ENCODE assay signal across 11 cellular contexts in genomic region chr21:38476385-38476784, GRCh38. TPM values are rescaled to one million over a fixed set of nuclear protein-coding genes. Genes with fewer than 3 reads are reported as not detected.
DNase-seq lines count a peak whose midpoint lies in the region; ATAC-seq and TF ChIP-seq lines count a peak whose summit lies in the region.
"Had no signal": no experiment of that assay in that cellular context is flagged by ENCODE, and none has a peak within 500 bp of the region (broad histone marks: within the 10 kb centered on the region; RNA-seq: fewer than 3 reads in every experiment).

No MANE protein-coding gene starts in this region.

- intact Hi-C loops in heart left ventricle (cut with DNase I), result no loop called here

- no peaks in the 10 kb centered on the region for H3K27me3 ChIP-seq in heart left ventricle

- peak overlapping the region; percentile 7 to 82 (median 71) for H3K27ac ChIP-seq in heart left ventricle
- H3K27ac ChIP-seq: RWPE1 had no signal

- H3K36me3 ChIP-seq in heart left ventricle, result no peaks in the 10 kb centered on the region

- no peak overlapping the region for H3K4me3 Mint-ChIP-seq in osteocyte (ENCODE audit: unreplicated experiment)
- no peak overlapping the region for H3K4me3 Mint-ChIP-seq in stimulated activated effector memory CD8-positive, alpha-beta T cell treated with anti-CD3 and anti-CD28 coated beads, Interleukin-12 subunit alpha, Interleukin-12 subunit beta, amount 100 ng/mL, for 72 hours

- WGBS in heart left ventricle, 4 donors, result 28 to 43% (median 38%) methylated on average over 12 of the region's 12 CpGs

- DNase-seq in CD1c-positive myeloid dendritic cell (ENCODE audit: extremely low spot score) (peak; percentile 52), SKM-1 (lab: John Stamatoyannopoulos, UW; ENCODE audit: unreplicated experiment) (peak; percentile 43), heart left ventricle (peak in 3 of 5 donors; percentile 37 to 56 (median 46)), osteocyte (ENCODE audit: extremely low spot score, unreplicated experiment) (no peak), mucosa of gallbladder (ENCODE audit: low spot score) (no peak)
- no peak for DNase-seq in stimulated activated effector memory CD8-positive, alpha-beta T cell treated with anti-CD3 and anti-CD28 coated beads, Interleukin-12 subunit alpha, Interleukin-12 subunit beta, amount 100 ng/mL, for 72 hours (ENCODE audit: low spot score in 2 of 2)
- DNase-seq: activated CD8-positive, alpha-beta memory T cell treated with anti-CD3 and anti-CD28 coated beads, Interleukin-2, amount 50 U/mL, for 4 hours; NCI-H2107 had no signal

- peaks cover 19% of the 10 kb centered on the region for H3K4me1 Mint-ChIP-seq in osteocyte (ENCODE audit: unreplicated experiment)
- no peaks in the 10 kb centered on the region for H3K4me1 Mint-ChIP-seq in stimulated activated effector memory CD8-positive, alpha-beta T cell treated with anti-CD3 and anti-CD28 coated beads, Interleukin-12 subunit alpha, Interleukin-12 subunit beta, amount 100 ng/mL, for 72 hours

- H3K4me1 ChIP-seq in heart left ventricle, result peaks cover 0 to 90% (median 47%) of the 10 kb centered on the region in 12 donors

- no peak for TF ChIP-seq POLR2A in heart left ventricle (IDR thresholded peaks at IDR 0.05)

- ATAC-seq in heart left ventricle (peak; percentile 65 to 84 (median 74)), HG03095 (IDR thresholded peaks at IDR 0.05; ENCODE audit: unreplicated experiment) (no peak), HG02970 (IDR thresholded peaks at IDR 0.05; ENCODE audit: low FRiP score, unreplicated experiment) (no peak)
- ATAC-seq in stimulated activated effector memory CD8-positive, alpha-beta T cell treated with anti-CD3 and anti-CD28 coated beads, Interleukin-12 subunit alpha, Interleukin-12 subunit beta, amount 100 ng/mL, for 72 hours, result no peak

- no peaks in the 10 kb centered on the region for H3K27me3 Mint-ChIP-seq in osteocyte (ENCODE audit: unreplicated experiment)

- H3K4me3 ChIP-seq in heart left ventricle, result no peak overlapping the region

- no peaks in the 10 kb centered on the region for H3K9me3 Mint-ChIP-seq in osteocyte (ENCODE audit: unreplicated experiment)
- no peaks in the 10 kb centered on the region for H3K9me3 Mint-ChIP-seq in stimulated activated effector memory CD8-positive, alpha-beta T cell treated with anti-CD3 and anti-CD28 coated beads, Interleukin-12 subunit alpha, Interleukin-12 subunit beta, amount 100 ng/mL, for 72 hours

- no peaks in the 10 kb centered on the region for H3K9me3 ChIP-seq in heart left ventricle

- no peaks in the 10 kb centered on the region for H3K36me3 Mint-ChIP-seq in osteocyte (ENCODE audit: unreplicated experiment)
- no peaks in the 10 kb centered on the region for H3K36me3 Mint-ChIP-seq in stimulated activated effector memory CD8-positive, alpha-beta T cell treated with anti-CD3 and anti-CD28 coated beads, Interleukin-12 subunit alpha, Interleukin-12 subunit beta, amount 100 ng/mL, for 72 hours

- peak overlapping the region; percentile 10 for H3K27ac Mint-ChIP-seq in osteocyte (ENCODE audit: unreplicated experiment)
- no peak overlapping the region for H3K27ac Mint-ChIP-seq in stimulated activated effector memory CD8-positive, alpha-beta T cell treated with anti-CD3 and anti-CD28 coated beads, Interleukin-12 subunit alpha, Interleukin-12 subunit beta, amount 100 ng/mL, for 72 hours

- TF ChIP-seq CTCF in heart left ventricle (IDR thresholded peaks at IDR 0.05), result no peak
- no peak for TF ChIP-seq CTCF in osteocyte (IDR thresholded peaks at IDR 0.05)

RNA-seq across cellular contexts. Expression of gene ERG, which starts 21.9 kb away (rescaled TPM):
- total RNA-seq in heart left ventricle, result 10 to 100 TPM; 11.6 to 37.9 (median 15.8) TPM
- 10 to 100 TPM in 1 of 2 donors, 1 to 10 TPM in 1; 5.9 to 11.7 TPM for polyA plus RNA-seq in heart left ventricle
- total RNA-seq in osteocyte, result 11.0 and 11.5 TPM in 2 replicates
- 10.0 TPM for total RNA-seq in mucosa of gallbladder

Comparison
In these comparisons a context has a peak if more than half of its experiments do, and no peak if none do; other contexts are left out.
1. DNase-seq: peak in CD1c-positive myeloid dendritic cell (single experiment), SKM-1 (single experiment) and heart left ventricle (3 of 5); none in osteocyte (single experiment), stimulated activated effector memory CD8-positive, alpha-beta T cell treated with anti-CD3 and anti-CD28 coated beads, Interleukin-12 subunit alpha, Interleukin-12 subunit beta, amount 100 ng/mL, for 72 hours (0 of 2) and mucosa of gallbladder (single experiment).
2. ATAC-seq: peak in heart left ventricle (4 of 4); none in HG03095 (single experiment), stimulated activated effector memory CD8-positive, alpha-beta T cell treated with anti-CD3 and anti-CD28 coated beads, Interleukin-12 subunit alpha, Interleukin-12 subunit beta, amount 100 ng/mL, for 72 hours (single experiment) and HG02970 (single experiment).